ENCODE assay signal across 14 cellular contexts in the genomic region with DNA sequence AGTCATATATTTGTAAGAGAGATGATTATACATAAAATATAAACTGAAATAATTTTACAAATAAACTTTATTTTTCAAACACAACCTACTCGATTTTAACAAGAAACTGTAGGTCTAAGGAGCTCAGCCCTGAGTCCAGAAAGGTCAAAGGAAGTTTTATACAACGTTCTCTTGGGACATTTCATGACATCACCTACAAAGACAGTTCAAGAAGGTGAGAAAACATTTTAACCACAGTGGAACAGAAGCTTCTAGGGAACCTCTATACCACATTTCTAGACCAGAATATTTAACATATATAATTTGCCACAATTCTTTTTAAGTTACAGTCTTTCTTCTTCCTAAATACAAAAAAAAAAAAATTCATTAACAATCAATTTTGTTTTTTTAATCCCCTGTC.
A peak's percentile ranks its signal among the peaks of the same experiment; 100 is the strongest.
DNase-seq lines count a peak whose midpoint lies in the region; ATAC-seq and TF ChIP-seq lines count a peak whose summit lies in the region.
"Had no signal": no experiment of that assay in that cellular context is flagged by ENCODE, and none has a peak within 500 bp of the region (broad histone marks: within the 10 kb centered on the region; RNA-seq: fewer than 3 reads in every experiment).

No MANE protein-coding gene starts in this region.

- H2AFZ ChIP-seq in ACC112 (ENCODE audit: low read length, unreplicated experiment): no peak overlapping the region

- ATAC-seq in GM18909 (IDR thresholded peaks at IDR 0.05; ENCODE audit: poor library complexity, unreplicated experiment) (peak; percentile 64), HG03565 (IDR thresholded peaks at IDR 0.05; ENCODE audit: unreplicated experiment) (peak; percentile 48)

- peaks cover 22% of the 10 kb centered on the region for H3K36me3 ChIP-seq in ACC112 (ENCODE audit: insufficient read depth, low read length)
- H3K36me3 ChIP-seq: right atrium auricular region had no signal

- H3K4me1 ChIP-seq in ACC112 (ENCODE audit: control insufficient read depth, insufficient read depth, low read length, unreplicated experiment): peaks cover 45% of the 10 kb centered on the region

- H3K27me3 ChIP-seq in ACC112 (ENCODE audit: insufficient read depth, low read length): no peaks in the 10 kb centered on the region
- H3K27me3 ChIP-seq: BE2C, right atrium auricular region had no signal

- DNase-seq in choroid plexus epithelial cell (ENCODE audit: low read depth) (peak; percentile 65), kidney tubule cell (ENCODE audit: low spot score) (no peak), SKM-1 (lab: John Stamatoyannopoulos, UW; ENCODE audit: unreplicated experiment) (no peak), dedifferentiated amniotic fluid mesenchymal stem cell (ENCODE audit: extremely low spot score) (no peak), NCI-H2029 (lab: John Stamatoyannopoulos, UW) (no peak)
- DNase-seq: GF-D8, NCI-H526 treated with DMSO at 0.1 percent for 48 hours, SIG-M5 had no signal

- H3K4me3 ChIP-seq in ACC112 (ENCODE audit: low read depth, low read length) (no peak overlapping the region), choroid plexus epithelial cell (ENCODE audit: low read depth, low read length) (no peak overlapping the region)
- H3K4me3 ChIP-seq: right atrium auricular region had no signal

- no peak for TF ChIP-seq CTCF in choroid plexus epithelial cell (conservative IDR thresholded peaks at IDR 0.05; ENCODE audit: low read depth, low read length)

- peaks cover 4% of the 10 kb centered on the region for H3K79me2 ChIP-seq in ACC112 (ENCODE audit: control insufficient read depth, insufficient read depth, low read length, unreplicated experiment)

- H3K27ac ChIP-seq in ACC112 (ENCODE audit: low read depth, low read length): peak overlapping the region; percentile 92
- H3K27ac ChIP-seq: HL-60 had no signal
